In the genomic region with DNA sequence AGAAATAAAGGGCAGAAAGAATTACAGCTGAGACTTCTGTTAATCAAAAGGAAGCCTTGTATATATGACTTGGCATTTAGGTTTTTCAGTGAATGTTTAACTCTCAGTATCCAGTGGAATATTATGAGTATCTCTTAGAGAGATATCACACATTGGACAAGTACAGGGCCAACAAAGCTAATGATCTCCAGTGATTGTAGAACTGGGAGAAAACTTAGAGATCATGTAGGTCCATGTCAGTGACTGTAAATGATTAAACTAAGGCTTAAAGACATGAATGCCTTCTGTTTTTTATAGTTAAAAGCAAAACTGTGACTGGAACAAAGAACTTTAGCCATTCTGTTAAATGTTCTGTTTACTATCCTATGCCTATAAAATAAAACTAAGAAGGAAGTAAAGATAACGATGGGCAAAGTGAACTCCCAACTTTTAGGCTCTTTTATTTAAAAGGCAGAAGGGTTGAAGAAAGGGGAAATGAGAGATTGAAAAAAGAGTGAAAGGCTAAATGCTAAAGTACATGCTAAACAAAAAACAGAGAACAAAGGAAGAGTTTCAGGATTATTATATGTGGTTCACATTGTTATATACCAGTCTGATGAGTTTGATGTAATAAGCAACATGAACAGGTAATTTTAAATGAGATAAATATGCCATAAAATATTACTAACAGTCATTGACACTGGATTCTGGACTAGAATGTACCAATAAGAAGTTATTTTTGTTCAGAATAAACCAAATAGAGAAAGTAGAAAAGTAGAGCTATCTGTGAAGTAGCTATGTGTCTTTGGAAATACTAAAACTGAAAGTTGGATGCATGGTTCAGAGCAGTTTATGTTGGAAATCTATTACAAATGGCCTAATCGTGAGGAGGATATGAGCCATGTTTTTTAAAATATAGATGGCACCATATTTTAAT, we compare ENCODE assay signal across 11 cellular contexts. TPM values are rescaled to one million over a fixed set of nuclear protein-coding genes. Genes with fewer than 3 reads are reported as not detected.
DNase-seq lines count a peak whose midpoint lies in the region; ATAC-seq lines count a peak whose summit lies in the region.
"Had no signal": no experiment of that assay in that cellular context is flagged by ENCODE, and none has a peak within 500 bp of the region (broad histone marks: within the 10 kb centered on the region; RNA-seq: fewer than 3 reads in every experiment).

No MANE protein-coding gene starts in this region.

- ATAC-seq in GM18519 (IDR thresholded peaks at IDR 0.05; ENCODE audit: low FRiP score, unreplicated experiment) (peak; percentile 24), GM21825 (IDR thresholded peaks at IDR 0.05; ENCODE audit: unreplicated experiment) (peak; percentile 49)
- ATAC-seq: left cardiac atrium had no signal

- DNase-seq in HT-29 (ENCODE audit: low spot score) (peak; percentile 46), left kidney (ENCODE audit: low read depth, low spot score) (peak; percentile 15), foreskin melanocyte (no peak), GM19240 (ENCODE audit: insufficient read length, low spot score) (no peak), Ammon's horn (ENCODE audit: low spot score) (no peak)
- DNase-seq in stimulated activated CD8-positive, alpha-beta memory T cell treated with anti-CD3 and anti-CD28 coated beads, Interleukin-4, amount 100 ng/mL, for 48 hours = no peak
- DNase-seq: activated naive CD4-positive, alpha-beta T cell treated with anti-CD3 and anti-CD28 coated beads, Interleukin-2, amount 10 ng/mL, durations not matched to agents 7 days and 5 days; left cardiac atrium; NCI-H748 treated with DMSO at 0.1 percent for 48 hours had no signal

RNA-seq across cellular contexts. Expression of a gene that starts 37.1 kb away (rescaled TPM):
- total RNA-seq in HT-29 (2014; rRNA removed; shearing (Covaris generic)) = 7.4 and 8.6 TPM in 2 replicates

Comparison
In these comparisons a context has a peak if more than half of its experiments do, and no peak if none do; other contexts are left out.
1. DNase-seq: peak in HT-29 (single experiment) and left kidney (single experiment); none in foreskin melanocyte (single experiment), stimulated activated CD8-positive, alpha-beta memory T cell treated with anti-CD3 and anti-CD28 coated beads, Interleukin-4, amount 100 ng/mL, for 48 hours (single experiment), GM19240 (single experiment) and Ammon's horn (single experiment).